ENCODE assay signal across 19 cellular contexts in genomic region chr3:158407844-158408517, GRCh38.
"Had no signal": no experiment of that assay in that cellular context is flagged by ENCODE, and none has a peak within 500 bp of the region (broad histone marks: within the 10 kb centered on the region; RNA-seq: fewer than 3 reads in every experiment).

No MANE protein-coding gene starts in this region.

- H3K27ac ChIP-seq: ascending aorta, brain microvascular endothelial cell, upper lobe of right lung had no signal

- DNase-seq: activated B cell treated with CpG ODN at 0.5 μM for 24 hours; activated CD4-positive, alpha-beta memory T cell treated with anti-CD3 and anti-CD28 coated beads for 36 hours; activated CD4-positive, alpha-beta T cell treated with anti-CD3 and anti-CD28 coated beads for 48 hours; activated effector memory CD4-positive, alpha-beta T cell treated with anti-CD3 and anti-CD28 coated beads, Interleukin-2, amount 50 U/mL, for 16 hours; brain microvascular endothelial cell; caudate nucleus; effector CD4-positive, alpha-beta T cell; left ventricle myocardium superior; mammary epithelial cell; midbrain; stimulated activated CD4-positive, alpha-beta T cell treated with anti-CD3 and anti-CD28 coated beads, Interleukin-4, amount 100 ng/mL, for 24 hours; stimulated activated naive CD4-positive, alpha-beta T cell treated with Interleukin-2 at 50 U/mL for 16 hours; T-helper 1 cell; upper lobe of right lung had no signal

- H3K4me3 ChIP-seq: ascending aorta, upper lobe of right lung had no signal

- H3K4me1 ChIP-seq: ascending aorta, upper lobe of right lung had no signal

- H3K27me3 ChIP-seq: ascending aorta, brain microvascular endothelial cell, upper lobe of right lung had no signal

- H3K36me3 ChIP-seq: ascending aorta, brain microvascular endothelial cell, upper lobe of right lung had no signal

- H3K27ac Mint-ChIP-seq: activated B cell treated with CpG ODN at 0.5 μM for 24 hours; activated CD4-positive, alpha-beta memory T cell treated with anti-CD3 and anti-CD28 coated beads for 36 hours; activated naive CD4-positive, alpha-beta T cell treated with anti-CD3 and anti-CD28 coated beads, Interleukin-2, amount 50 U/mL, for 24 hours; dendritic cell treated with granulocyte-macrophage colony-stimulating factor and Interleukin-4, amounts not matched to agents 40 ng/mL and 50 ng/mL, for 4 days; natural killer cell treated with Interleukin-12 subunit alpha and Interleukin-12 subunit beta and Interleukin-15 and Interleukin-18, amount 100 ng/mL, for 72 hours had no signal

- H3K9me3 ChIP-seq: ascending aorta, upper lobe of right lung had no signal

- H3K4me3 Mint-ChIP-seq: activated B cell treated with CpG ODN at 0.5 μM for 24 hours; activated CD4-positive, alpha-beta memory T cell treated with anti-CD3 and anti-CD28 coated beads for 36 hours; activated naive CD4-positive, alpha-beta T cell treated with anti-CD3 and anti-CD28 coated beads, Interleukin-2, amount 50 U/mL, for 24 hours; dendritic cell treated with granulocyte-macrophage colony-stimulating factor and Interleukin-4, amounts not matched to agents 40 ng/mL and 50 ng/mL, for 4 days; natural killer cell treated with Interleukin-12 subunit alpha and Interleukin-12 subunit beta and Interleukin-15 and Interleukin-18, amount 100 ng/mL, for 72 hours had no signal

- H3K4me1 Mint-ChIP-seq: activated B cell treated with CpG ODN at 0.5 μM for 24 hours; activated naive CD4-positive, alpha-beta T cell treated with anti-CD3 and anti-CD28 coated beads, Interleukin-2, amount 50 U/mL, for 24 hours had no signal

- H3K27me3 Mint-ChIP-seq: activated B cell treated with CpG ODN at 0.5 μM for 24 hours; activated CD4-positive, alpha-beta memory T cell treated with anti-CD3 and anti-CD28 coated beads for 36 hours; activated naive CD4-positive, alpha-beta T cell treated with anti-CD3 and anti-CD28 coated beads, Interleukin-2, amount 50 U/mL, for 24 hours; dendritic cell treated with granulocyte-macrophage colony-stimulating factor and Interleukin-4, amounts not matched to agents 40 ng/mL and 50 ng/mL, for 4 days; natural killer cell treated with Interleukin-12 subunit alpha and Interleukin-12 subunit beta and Interleukin-15 and Interleukin-18, amount 100 ng/mL, for 72 hours; progenitor cell of endocrine pancreas had no signal

- H3K9me3 Mint-ChIP-seq: activated naive CD4-positive, alpha-beta T cell treated with anti-CD3 and anti-CD28 coated beads, Interleukin-2, amount 50 U/mL, for 24 hours; dendritic cell treated with granulocyte-macrophage colony-stimulating factor and Interleukin-4, amounts not matched to agents 40 ng/mL and 50 ng/mL, for 4 days; natural killer cell treated with Interleukin-12 subunit alpha and Interleukin-12 subunit beta and Interleukin-15 and Interleukin-18, amount 100 ng/mL, for 72 hours had no signal
